8 cellular contexts compared by ENCODE assay signal in genomic region chr11:130314184-130314748, GRCh38. TPM values are rescaled to one million over a fixed set of nuclear protein-coding genes. Genes with fewer than 3 reads are reported as not detected.
DNase-seq lines count a peak whose midpoint lies in the region; ATAC-seq and TF ChIP-seq lines count a peak whose summit lies in the region.

No MANE protein-coding gene starts in this region.

- H3K4me3 ChIP-seq in CD8-positive, alpha-beta memory T cell (ENCODE audit: low read length): peak overlapping the region; percentile 47
- peak overlapping the region; percentile 73 for H3K4me3 ChIP-seq in SJCRH30
- H3K4me3 ChIP-seq in parathyroid adenoma (ENCODE audit: low read depth, low read length): peak overlapping the region; percentile 66

- H3K36me3 ChIP-seq in CD8-positive, alpha-beta memory T cell (ENCODE audit: insufficient read depth, low read length): no peaks in the 10 kb centered on the region
- H3K36me3 ChIP-seq in SJCRH30: no peaks in the 10 kb centered on the region
- H3K36me3 ChIP-seq in parathyroid adenoma (ENCODE audit: control insufficient read depth, insufficient read depth, low read length): no peaks in the 10 kb centered on the region

- peak overlapping the region; percentile 47 for H3K4me2 ChIP-seq in parathyroid adenoma (ENCODE audit: low read length)

- peaks cover 38% of the 10 kb centered on the region for H3K4me1 ChIP-seq in CD8-positive, alpha-beta memory T cell (ENCODE audit: insufficient read depth, low read length)
- H3K4me1 ChIP-seq in SJCRH30: 0 out of 2 replicates have a peak, but pooled peaks cover 2% of the 10 kb centered on the region
- H3K4me1 ChIP-seq in parathyroid adenoma: peaks cover 4% of the 10 kb centered on the region

- H2AFZ ChIP-seq in parathyroid adenoma: peak overlapping the region; percentile 78

- peaks cover 46 to 54% (median 54%) of the 10 kb centered on the region in 3 donors for H3K4me1 Mint-ChIP-seq in CD8-positive, alpha-beta memory T cell
- H3K4me1 Mint-ChIP-seq in type B pancreatic cell (ENCODE audit: unreplicated experiment): peaks cover 25% of the 10 kb centered on the region

- DNase-seq in CD8-positive, alpha-beta memory T cell: peak; percentile 57 to 78 (median 70)
- DNase-seq in SJCRH30: peak; percentile 22 to 34
- peak; percentile 71 for DNase-seq in activated naive CD4-positive, alpha-beta T cell treated with anti-CD3 and anti-CD28 coated beads, Interleukin-2, amount 50 U/mL, for 16 hours
- DNase-seq in Right ventricle myocardium superior: peak; percentile 77
- DNase-seq in type B pancreatic cell (ENCODE audit: extremely low spot score, unreplicated experiment): peak; percentile 77

- peak overlapping the region; percentile 91 to 97 (median 93) for H3K4me3 Mint-ChIP-seq in CD8-positive, alpha-beta memory T cell
- peak overlapping the region; percentile 97 for H3K4me3 Mint-ChIP-seq in type B pancreatic cell

- TF ChIP-seq CTCF in parathyroid adenoma (IDR thresholded peaks at IDR 0.05) (no peak), type B pancreatic cell (conservative IDR thresholded peaks at IDR 0.05) (no peak)

- H3K9ac ChIP-seq in parathyroid adenoma: no peak overlapping the region

- no peaks in the 10 kb centered on the region for H3K27me3 Mint-ChIP-seq in CD8-positive, alpha-beta memory T cell
- H3K27me3 Mint-ChIP-seq in type B pancreatic cell: no peaks in the 10 kb centered on the region

- peak overlapping the region in 7 of 8 donors; percentile 79 to 99 (median 95) for H3K27ac Mint-ChIP-seq in CD8-positive, alpha-beta memory T cell
- H3K27ac Mint-ChIP-seq in type B pancreatic cell: peak overlapping the region; percentile 87

- ATAC-seq in GM19351 (IDR thresholded peaks at IDR 0.05; ENCODE audit: unreplicated experiment) (peak; percentile 52), HG03457 (IDR thresholded peaks at IDR 0.05; ENCODE audit: unreplicated experiment) (peak; percentile 30), Right ventricle myocardium superior (ENCODE audit: poor library complexity) (peak; percentile 89)

- POLR2A ChIA-PET in CD8-positive, alpha-beta memory T cell (lab: Charles Lee): no interaction called here

- CTCF ChIA-PET in CD8-positive, alpha-beta memory T cell (lab: Charles Lee): no interaction called here

- no peaks in the 10 kb centered on the region for H3K9me3 Mint-ChIP-seq in CD8-positive, alpha-beta memory T cell
- H3K9me3 Mint-ChIP-seq in type B pancreatic cell: no peaks in the 10 kb centered on the region

- no peaks in the 10 kb centered on the region for H3K27me3 ChIP-seq in CD8-positive, alpha-beta memory T cell (ENCODE audit: insufficient read depth, low read length, poor library complexity, severe bottlenecking)
- H3K27me3 ChIP-seq in SJCRH30 (no peaks in the 10 kb centered on the region), parathyroid adenoma (ENCODE audit: control insufficient read depth, insufficient read depth, low read length) (no peaks in the 10 kb centered on the region)

- H3K27ac ChIP-seq in CD8-positive, alpha-beta memory T cell (ENCODE audit: low read depth, low read length): peak overlapping the region; percentile 66
- H3K27ac ChIP-seq in SJCRH30: peak overlapping the region; percentile 54
- H3K27ac ChIP-seq in parathyroid adenoma: peak overlapping the region; percentile 69

- intact Hi-C loops in Right ventricle myocardium superior (cut with DNase I): no loop called here

- H3K79me2 ChIP-seq in parathyroid adenoma: peaks cover 8% of the 10 kb centered on the region

- H3K9me3 ChIP-seq in CD8-positive, alpha-beta memory T cell (ENCODE audit: low read length): no peaks in the 10 kb centered on the region
- H3K9me3 ChIP-seq in SJCRH30 (replicated peaks) (no peaks in the 10 kb centered on the region), parathyroid adenoma (ENCODE audit: control insufficient read depth, low read length) (no peaks in the 10 kb centered on the region)

- H3K36me3 Mint-ChIP-seq in CD8-positive, alpha-beta memory T cell: peaks cover 0 to 10% (median 0%) of the 10 kb centered on the region in 3 donors
- H3K36me3 Mint-ChIP-seq in type B pancreatic cell: peaks cover under 1% of the 10 kb centered on the region

RNA-seq across cellular contexts. Expression of gene ZBTB44, which starts 0.5 kb away (rescaled TPM):
- 10 to 100 TPM; 41.3 to 44.0 TPM for total RNA-seq in CD8-positive, alpha-beta memory T cell
- polyA plus RNA-seq in CD8-positive, alpha-beta memory T cell: 8.2 TPM
- total RNA-seq in SJCRH30 (2014; rRNA removed; shearing (Covaris generic)): 29.7 and 30.3 TPM in 2 replicates
- 49.0 TPM for total RNA-seq in Right ventricle myocardium superior
- 29.7 and 37.3 TPM in 2 replicates for total RNA-seq in type B pancreatic cell (ENCODE audit: low replicate concordance)

Comparison
In these comparisons a context has a peak if more than half of its experiments do, and no peak if none do; other contexts are left out.
1. Peak in every context shown above with its lines: DNase-seq, ATAC-seq, H3K4me3 ChIP-seq and H3K27ac ChIP-seq.
2. ATAC-seq: peak in every context shown above with its lines; median percentile 89 in Right ventricle myocardium superior; 52 in GM19351; 30 in HG03457.